In the genomic region with DNA sequence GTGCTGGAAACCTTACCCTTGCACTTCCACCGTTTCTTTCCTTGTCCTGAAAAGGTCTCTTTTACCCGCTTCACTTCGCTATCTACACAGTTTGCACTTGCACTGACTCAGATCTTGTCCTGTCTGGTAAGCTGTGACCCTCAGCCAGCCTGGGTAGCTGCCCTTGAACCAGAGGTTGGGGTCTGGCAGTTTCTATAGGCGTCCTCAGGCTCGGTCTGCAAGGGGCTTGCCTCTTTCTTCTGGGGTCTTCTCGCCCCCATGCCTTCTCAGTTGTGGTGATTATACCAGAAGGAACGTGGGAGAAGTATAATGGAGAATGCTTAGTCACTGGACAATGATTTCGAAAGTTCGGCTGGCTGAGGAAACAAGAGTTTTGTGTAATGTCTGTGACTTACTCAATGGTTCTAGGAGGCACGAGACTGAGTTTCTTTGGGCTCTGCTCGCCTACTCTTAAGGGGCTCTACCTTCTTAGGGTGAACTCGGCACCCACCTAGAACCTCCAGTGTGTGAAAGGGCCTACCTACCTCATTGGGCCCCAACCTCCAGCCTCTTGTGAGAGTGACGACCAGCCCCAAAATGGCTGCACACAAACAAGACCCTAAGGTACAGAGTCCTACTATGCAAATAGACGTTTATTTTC, we compare ENCODE assay signal across 8 cellular contexts. TPM values are rescaled to one million over a fixed set of nuclear protein-coding genes. Genes with fewer than 3 reads are reported as not detected.
A peak's percentile ranks its signal among the peaks of the same experiment; 100 is the strongest.
DNase-seq lines count a peak whose midpoint lies in the region; ATAC-seq and TF ChIP-seq lines count a peak whose summit lies in the region.

No MANE protein-coding gene starts in this region.

- H3K27ac ChIP-seq in HCT116 (ENCODE audit: low read depth, low read length) (peak overlapping the region; percentile 89), psoas muscle (peak overlapping the region; percentile 90)

- H3K4me1 ChIP-seq in HCT116 (ENCODE audit: control insufficient read depth in 1 of 2, insufficient read depth in 2 of 2, low read length in 2 of 2): peaks cover 6 to 21% of the 10 kb centered on the region in 2 experiments; a peak in 2 of 4 replicates
- H3K4me1 ChIP-seq in psoas muscle: peaks cover 5% of the 10 kb centered on the region

- intact Hi-C loops in HCT116 (cut with micrococcal nuclease) (no loop called here), psoas muscle (cut with DNase I) (loop anchor here in 1 of 2 donors (10.0 kb wide), 1 partner anchor 236 kb away; no protein-coding TSS in a partner anchor)

- H3K79me2 ChIP-seq in HCT116 (ENCODE audit: insufficient read depth, low read length): no peaks in the 10 kb centered on the region

- no peak for TF ChIP-seq POLR2A in HCT116 (IDR thresholded peaks at IDR 0.05; ENCODE audit: borderline replicate concordance, extremely low read depth, insufficient read depth, insufficient read length)

- no peaks in the 10 kb centered on the region for H3K9me3 ChIP-seq in HCT116 (ENCODE audit: control insufficient read depth in 1 of 2, insufficient read depth in 1 of 2, low read depth in 1 of 2, low read length in 2 of 2)
- no peaks in the 10 kb centered on the region for H3K9me3 ChIP-seq in psoas muscle

- H2AFZ ChIP-seq in HCT116 (ENCODE audit: low read depth, low read length, poor library complexity, severe bottlenecking): no peak overlapping the region

- H3K36me3 ChIP-seq in HCT116 (ENCODE audit: control insufficient read depth in 1 of 2, insufficient read depth in 2 of 2, low read length in 2 of 2) (no peaks in the 10 kb centered on the region), psoas muscle (ENCODE audit: insufficient read depth in 1 of 2, low read depth in 1 of 2) (no peaks in the 10 kb centered on the region)

- no peaks in the 10 kb centered on the region for H4K20me1 ChIP-seq in HCT116 (ENCODE audit: insufficient read depth)

- RAD21 ChIA-PET in HCT116 (lab: Charles Lee; ENCODE audit: low non-redundant PET in 1 of 2, low total read pairs in 2 of 2, uncharacterized antibody in 2 of 2, unreplicated experiment in 2 of 2): no interaction called here

- H3K4me3 ChIP-seq in HCT116 (replicated peaks in 1 of 2; ENCODE audit: low read depth in 1 of 2, low read length in 2 of 2) (peak overlapping the region; percentile 73 to 91), psoas muscle (peak overlapping the region; percentile 72)

- POLR2A ChIA-PET in HCT116 (lab: Charles Lee): interaction anchor here (0.6 kb wide), 1 partner anchor 9 kb away, joined by 3 read pairs; no protein-coding TSS in a partner anchor

- TSS peak; percentile 86 for BruUV-seq in HCT116 (replicated peaks; lab: Mats Ljungman, UMichigan)

- TF ChIP-seq CTCF in HCT116 (IDR thresholded peaks at IDR 0.05 in 2 of 3, conservative IDR thresholded peaks at IDR 0.05 in 1 of 3; ENCODE audit: borderline replicate concordance in 1 of 3, insufficient read depth in 1 of 3, low read depth in 2 of 3, low read length in 2 of 3) (no peak), psoas muscle (IDR thresholded peaks at IDR 0.05) (no peak)

- H3K4me2 ChIP-seq in HCT116 (ENCODE audit: low read length): peak overlapping the region; percentile 84

- H3K9ac ChIP-seq in HCT116 (ENCODE audit: low read length): peak overlapping the region; percentile 88

- ATAC-seq in HCT116: peak; percentile 52
- peak; percentile 29 to 67 (median 52) for ATAC-seq in psoas muscle

- CTCF ChIA-PET in HCT116 (lab: Charles Lee): no interaction called here

- DNase-seq in NCI-H2227 (lab: John Stamatoyannopoulos, UW; ENCODE audit: unreplicated experiment): peak; percentile 60
- no peak for DNase-seq in NCI-H2227 treated with DMSO at 0.1 percent for 48 hours (lab: John Stamatoyannopoulos, UW)
- no peak for DNase-seq in HCT116 (ENCODE audit: low read depth, low spot score)
- peak; percentile 10 for DNase-seq in LoVo (ENCODE audit: low spot score)
- peak; percentile 31 for DNase-seq in activated CD8-positive, alpha-beta memory T cell treated with anti-CD3 and anti-CD28 coated beads, Interleukin-2, amount 50 U/mL, for 4 hours
- DNase-seq in foreskin melanocyte: peak; percentile 53
- peak; percentile 33 to 58 for DNase-seq in psoas muscle
- DNase-seq in NCI-H187 treated with DMSO at 0.1 percent for 48 hours (lab: John Stamatoyannopoulos, UW): no peak

- H3K27me3 ChIP-seq in HCT116 (ENCODE audit: insufficient read depth, low read length) (no peaks in the 10 kb centered on the region), psoas muscle (ENCODE audit: insufficient read depth in 3 of 3, low read length in 2 of 3) (no peaks in the 10 kb centered on the region)

- TF ChIP-seq RAD21 in HCT116 (IDR thresholded peaks at IDR 0.05; ENCODE audit: low read depth): no peak

- H3K9me2 ChIP-seq in HCT116 (ENCODE audit: insufficient read depth): no peaks in the 10 kb centered on the region

- WGBS in psoas muscle, 3 donors: 28 to 36% (median 31%) methylated on average over 14 of the region's 14 CpGs

TF ChIP-seq in HCT116, 20 proteins besides CTCF, POLR2A, EP300 and RAD21:
- TF ChIP-seq YY1 (IDR thresholded peaks at IDR 0.05; ENCODE audit: extremely low read depth, insufficient replicate concordance, low read depth, low read length): no peak
- TF ChIP-seq JUND (IDR thresholded peaks at IDR 0.05): no peak
- no peak for TF ChIP-seq TCF7L2 (IDR thresholded peaks at IDR 0.05; ENCODE audit: borderline replicate concordance, extremely low read depth, insufficient read depth, insufficient read length)
- no peak; the same call in 1 of the 2 replicates for TF ChIP-seq CEBPB (IDR thresholded peaks at IDR 0.05; ENCODE audit: low read depth)
- no peak for TF ChIP-seq SP1 (IDR thresholded peaks at IDR 0.05; ENCODE audit: low read depth)
- TF ChIP-seq EZH2 (IDR thresholded peaks at IDR 0.05): no peak
- peak; percentile 31; the same call in 1 of the 2 replicates for TF ChIP-seq ZFX (IDR thresholded peaks at IDR 0.05)
- TF ChIP-seq EZH2phosphoT487 (IDR thresholded peaks at IDR 0.05; ENCODE audit: borderline replicate concordance): no peak
- no peak for TF ChIP-seq EGR1 (IDR thresholded peaks at IDR 0.05; ENCODE audit: low read depth)

RNA-seq across cellular contexts. Expression of gene STAT1, which starts 6.9 kb away (rescaled TPM):
- 60.7 TPM for total RNA-seq in HCT116 (2021; ENCODE audit: unreplicated experiment)
- polyA plus RNA-seq in HCT116 (2012): 29.3 and 31.1 TPM in 2 replicates
- total RNA-seq in psoas muscle: 10 to 100 TPM; 26.1 to 49.0 (median 39.7) TPM
- 10 to 100 TPM; 14.2 to 36.9 (median 19.0) TPM for polyA plus RNA-seq in psoas muscle

Comparison
In these comparisons a context has a peak if more than half of its experiments do, and no peak if none do; other contexts are left out.
1. DNase-seq: peak in NCI-H2227 (single experiment), LoVo (single experiment), activated CD8-positive, alpha-beta memory T cell treated with anti-CD3 and anti-CD28 coated beads, Interleukin-2, amount 50 U/mL, for 4 hours (single experiment), foreskin melanocyte (single experiment) and psoas muscle (2 of 2); none in NCI-H2227 treated with DMSO at 0.1 percent for 48 hours (single experiment), HCT116 (single experiment) and NCI-H187 treated with DMSO at 0.1 percent for 48 hours (single experiment).